ENCODE assay signal across 22 cellular contexts in the genomic region with DNA sequence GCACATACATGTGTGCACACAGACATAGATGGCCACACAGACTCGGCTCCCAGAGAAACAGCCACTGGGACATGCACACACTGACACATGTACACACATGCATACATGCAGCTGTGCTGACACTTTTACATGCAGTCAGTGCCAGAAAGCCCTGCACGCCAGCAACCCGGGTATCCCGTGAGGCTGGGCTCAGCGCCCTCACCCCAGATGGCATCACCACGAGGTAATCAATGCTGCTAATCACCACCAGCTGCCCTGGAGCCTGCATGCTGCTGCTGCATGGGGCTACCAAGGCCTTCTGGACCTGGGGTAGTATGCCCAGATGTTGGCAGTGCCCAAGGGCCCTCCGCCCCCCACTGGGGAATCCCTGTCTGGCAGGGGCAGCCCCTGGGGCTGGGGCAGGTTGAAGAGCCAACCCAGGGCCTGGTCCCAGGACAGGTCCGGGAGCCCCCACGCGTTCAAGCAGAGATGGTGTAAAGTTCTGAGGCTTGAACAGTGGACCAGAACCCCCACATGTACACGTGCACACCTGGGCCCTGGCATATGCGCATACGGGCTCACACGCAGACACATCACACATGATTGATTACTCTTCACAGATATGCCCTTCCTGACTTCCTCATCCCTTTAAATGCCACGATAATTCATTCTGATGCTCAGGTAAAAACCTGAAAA. TPM values are rescaled to one million over a fixed set of nuclear protein-coding genes. Genes with fewer than 3 reads are reported as not detected.
DNase-seq lines count a peak whose midpoint lies in the region; ATAC-seq, FAIRE-seq and TF ChIP-seq lines count a peak whose summit lies in the region.
"Had no signal": no experiment of that assay in that cellular context is flagged by ENCODE, and none has a peak within 500 bp of the region (broad histone marks: within the 10 kb centered on the region; RNA-seq: fewer than 3 reads in every experiment).

No MANE protein-coding gene starts in this region.

- H3K27ac Mint-ChIP-seq in stimulated activated memory B cell treated with anti-CD40 and anti-IgM and Interleukin-4, amounts not matched to agents 10 μg/mL and 1 μg/mL and 100 μg/mL, for 72 hours, result peak overlapping the region; percentile 7
- H3K27ac Mint-ChIP-seq: stimulated activated naive CD8-positive, alpha-beta T cell treated with anti-CD3 and anti-CD28 coated beads, Interleukin-15, Interleukin-2, amounts not matched to agents 100 ng/mL and 50 ng/mL, for 24 hours had no signal

- no peak overlapping the region for H3K4me3 Mint-ChIP-seq in stimulated activated memory B cell treated with anti-CD40 and anti-IgM and Interleukin-4, amounts not matched to agents 10 μg/mL and 1 μg/mL and 100 μg/mL, for 72 hours
- H3K4me3 Mint-ChIP-seq: stimulated activated naive CD8-positive, alpha-beta T cell treated with anti-CD3 and anti-CD28 coated beads, Interleukin-15, Interleukin-2, amounts not matched to agents 100 ng/mL and 50 ng/mL, for 24 hours had no signal

- no peak for TF ChIP-seq CTCF in bronchial epithelial cell (IDR thresholded peaks at IDR 0.05; ENCODE audit: insufficient read depth, low read length, severe bottlenecking)

- peaks cover 51% of the 10 kb centered on the region for H3K4me1 Mint-ChIP-seq in stimulated activated memory B cell treated with anti-CD40 and anti-IgM and Interleukin-4, amounts not matched to agents 10 μg/mL and 1 μg/mL and 100 μg/mL, for 72 hours

- no peaks in the 10 kb centered on the region for H3K36me3 ChIP-seq in bronchial epithelial cell (ENCODE audit: control insufficient read depth, insufficient read depth, low read length)
- H3K36me3 ChIP-seq: ovary, tibial nerve had no signal

- H3K27me3 Mint-ChIP-seq in stimulated activated memory B cell treated with anti-CD40 and anti-IgM and Interleukin-4, amounts not matched to agents 10 μg/mL and 1 μg/mL and 100 μg/mL, for 72 hours, result peaks cover 42% of the 10 kb centered on the region

- ATAC-seq in stimulated activated memory B cell treated with anti-CD40 and anti-IgM and Interleukin-4, amounts not matched to agents 10 μg/mL and 1 μg/mL and 100 μg/mL, for 72 hours, result peak; percentile 75
- ATAC-seq in GM18517 (IDR thresholded peaks at IDR 0.05; ENCODE audit: unreplicated experiment), result no peak
- ATAC-seq: left ventricle myocardium superior had no signal

- no peak overlapping the region for H3K4me3 ChIP-seq in bronchial epithelial cell (ENCODE audit: low read depth, low read length)
- H3K4me3 ChIP-seq: ovary, tibial nerve had no signal

- H3K36me3 Mint-ChIP-seq in stimulated activated memory B cell treated with anti-CD40 and anti-IgM and Interleukin-4, amounts not matched to agents 10 μg/mL and 1 μg/mL and 100 μg/mL, for 72 hours, result no peaks in the 10 kb centered on the region
- H3K36me3 Mint-ChIP-seq: immature natural killer cell had no signal

- peak; percentile 55 for FAIRE-seq in bronchial epithelial cell (lab: Jason Lieb, UNC)
- FAIRE-seq: colon, D721Med had no signal

- H3K9me3 Mint-ChIP-seq in stimulated activated memory B cell treated with anti-CD40 and anti-IgM and Interleukin-4, amounts not matched to agents 10 μg/mL and 1 μg/mL and 100 μg/mL, for 72 hours, result no peaks in the 10 kb centered on the region
- H3K9me3 Mint-ChIP-seq: immature natural killer cell; stimulated activated naive CD8-positive, alpha-beta T cell treated with anti-CD3 and anti-CD28 coated beads, Interleukin-15, Interleukin-2, amounts not matched to agents 100 ng/mL and 50 ng/mL, for 24 hours had no signal

- DNase-seq in NCI-H82 (lab: John Stamatoyannopoulos, UW) (peak; percentile 19), NCI-H82 treated with DMSO at 0.1 percent for 48 hours (lab: John Stamatoyannopoulos, UW; ENCODE audit: unreplicated experiment) (no peak), NCI-H524 treated with DMSO at 0.1 percent for 48 hours (lab: John Stamatoyannopoulos, UW) (peak; percentile 70), bronchial epithelial cell (ENCODE audit: low read depth) (no peak), NCI-H1930 (lab: John Stamatoyannopoulos, UW) (no peak)
- no peak for DNase-seq in activated effector memory CD4-positive, alpha-beta T cell treated with Interleukin-2 at 50 U/mL for 16 hours
- DNase-seq: activated CD4-positive, CD25-positive, alpha-beta regulatory T cell treated with anti-CD3 and anti-CD28 coated beads, Interleukin-2, amount 50 U/mL, for 72 hours; activated CD8-positive, alpha-beta memory T cell treated with anti-CD3 and anti-CD28 coated beads for 24 hours; activated naive CD4-positive, alpha-beta T cell treated with anti-CD3 and anti-CD28 coated beads, Interleukin-2, amount 50 U/mL, for 16 hours; activated T-cell treated with anti-CD3 and anti-CD28 coated beads, Interleukin-2, amount 50 U/mL, for 48 hours; immature natural killer cell; left ventricle myocardium superior; NCI-H187 treated with DMSO at 0.1 percent for 48 hours; NCI-H526; ovary had no signal

- H3K27me3 ChIP-seq in bronchial epithelial cell (ENCODE audit: control insufficient read depth, insufficient read depth, low read length), result peaks cover 2% of the 10 kb centered on the region
- H3K27me3 ChIP-seq: ovary, tibial nerve had no signal

RNA-seq across cellular contexts. Expression of a gene that starts 2.7 kb away (rescaled TPM):
- 87.7 and 121 TPM in 2 replicates for total RNA-seq in bronchial epithelial cell
- total RNA-seq: T-helper 2 cell treated with Interferon-gamma antibody and Interleukin-4, amounts not matched to agents 100 ng/mL and 5 ng/mL, for 36 hours had no signal

RNA-seq across cellular contexts. Expression of a gene that starts 57.6 kb away (rescaled TPM):
- 0.53 and 0.64 TPM in 2 replicates for total RNA-seq in bronchial epithelial cell

Comparison
In these comparisons a context has a peak if more than half of its experiments do, and no peak if none do; other contexts are left out.
1. DNase-seq: peak in NCI-H82 (single experiment) and NCI-H524 treated with DMSO at 0.1 percent for 48 hours (single experiment); none in NCI-H82 treated with DMSO at 0.1 percent for 48 hours (single experiment), bronchial epithelial cell (single experiment), NCI-H1930 (0 of 2) and activated effector memory CD4-positive, alpha-beta T cell treated with Interleukin-2 at 50 U/mL for 16 hours (single experiment).